ENCODE assay signal across 15 cellular contexts in genomic region chr6:169787797-169788196, GRCh38. TPM values are rescaled to one million over a fixed set of nuclear protein-coding genes. Genes with fewer than 3 reads are reported as not detected.
A peak's percentile ranks its signal among the peaks of the same experiment; 100 is the strongest.
DNase-seq lines count a peak whose midpoint lies in the region; ATAC-seq and TF ChIP-seq lines count a peak whose summit lies in the region.
"Had no signal": no experiment of that assay in that cellular context is flagged by ENCODE, and none has a peak within 500 bp of the region (broad histone marks: within the 10 kb centered on the region; RNA-seq: fewer than 3 reads in every experiment).

No MANE protein-coding gene starts in this region.

- H2BK5ac ChIP-seq in H9 (ENCODE audit: insufficient read length, low read length), result no peak overlapping the region

- H3K4me3 ChIP-seq in Peyer's patch, result no peak overlapping the region
- H3K4me3 ChIP-seq: A549, GM12878 had no signal

- no peaks in the 10 kb centered on the region for H3K4me1 ChIP-seq in H9 (ENCODE audit: insufficient read depth, low read length)
- H3K4me1 ChIP-seq in Peyer's patch, result peaks cover 0 to 16% (median 2%) of the 10 kb centered on the region in 4 donors
- H3K4me1 ChIP-seq: BE2C had no signal

- H3K4me3 Mint-ChIP-seq in H9 (no peak overlapping the region; a peak in 1 of 5 replicates), type B pancreatic cell (no peak overlapping the region)
- H3K4me3 Mint-ChIP-seq: CD4-positive, alpha-beta memory T cell had no signal

- no peak overlapping the region for H3K23ac ChIP-seq in H9 (ENCODE audit: insufficient read length, low read depth, low read length)

- H3T11ph ChIP-seq in H9 (ENCODE audit: low read length), result no peak overlapping the region

- no peak overlapping the region for H2BK12ac ChIP-seq in H9 (ENCODE audit: insufficient read length, low read depth, low read length)

- H3K27me3 Mint-ChIP-seq in H9 (ENCODE audit: low read depth), result peaks cover 41% of the 10 kb centered on the region
- H3K27me3 Mint-ChIP-seq in type B pancreatic cell, result peaks cover 5% of the 10 kb centered on the region

- no peak for TF ChIP-seq CTCF in H9 (conservative IDR thresholded peaks at IDR 0.05)
- TF ChIP-seq CTCF in Peyer's patch (IDR thresholded peaks at IDR 0.05), result no peak
- TF ChIP-seq CTCF in type B pancreatic cell (conservative IDR thresholded peaks at IDR 0.05), result no peak

- no peaks in the 10 kb centered on the region for H3K79me1 ChIP-seq in H9 (ENCODE audit: insufficient read depth, low read depth, low read length, poor library complexity, severe bottlenecking)

- no peak overlapping the region for H3K4me2 ChIP-seq in H9 (ENCODE audit: insufficient read depth, insufficient read length, low read length)
- H3K4me2 ChIP-seq: A549 had no signal

- H4K91ac ChIP-seq in H9 (ENCODE audit: insufficient read length, low read depth, low read length), result no peak overlapping the region

- no peak overlapping the region for H2BK20ac ChIP-seq in H9 (ENCODE audit: low read depth, low read length, poor library complexity, severe bottlenecking)

- peaks cover 20 to 23% of the 10 kb centered on the region in 2 experiments for H3K4me1 Mint-ChIP-seq in H9
- peaks cover 14% of the 10 kb centered on the region for H3K4me1 Mint-ChIP-seq in type B pancreatic cell (ENCODE audit: unreplicated experiment)

- H4K5ac ChIP-seq in H9 (ENCODE audit: insufficient read length, low read depth, low read length), result no peak overlapping the region

- no peak overlapping the region for H2BK120ac ChIP-seq in H9 (ENCODE audit: low read depth, low read length, poor library complexity, severe bottlenecking)

- H4K20me1 ChIP-seq in H9 (ENCODE audit: control insufficient read depth, insufficient read depth, insufficient read length), result no peaks in the 10 kb centered on the region

- H3K27ac ChIP-seq in H9 (ENCODE audit: insufficient read length, low read depth, low read length) (no peak overlapping the region), Peyer's patch (no peak overlapping the region)
- H3K27ac ChIP-seq: A549, C4-2B, HL-60 had no signal

- H3K4ac ChIP-seq in H9 (ENCODE audit: low read depth, low read length), result no peak overlapping the region

- no peak overlapping the region for H3K56ac ChIP-seq in H9 (ENCODE audit: insufficient read length, low read depth, low read length)

- H3K79me2 ChIP-seq in H9 (ENCODE audit: insufficient read depth, low read length), result no peaks in the 10 kb centered on the region

- H3K27ac Mint-ChIP-seq in H9, result no peak overlapping the region
- no peak overlapping the region for H3K27ac Mint-ChIP-seq in type B pancreatic cell
- H3K27ac Mint-ChIP-seq: CD4-positive, alpha-beta memory T cell had no signal

- H3K36me3 Mint-ChIP-seq in H9 (ENCODE audit: insufficient read depth in 1 of 3, low read depth in 3 of 3), result peaks cover 6 to 10% (median 6%) of the 10 kb centered on the region in 3 experiments
- H3K36me3 Mint-ChIP-seq in type B pancreatic cell, result peaks cover 8% of the 10 kb centered on the region

- no peak overlapping the region for H2AFZ ChIP-seq in H9 (ENCODE audit: low read length)

- peak; percentile 2 for DNase-seq in H9
- peak in 2 of 3 donors; percentile 16 to 18 for DNase-seq in Peyer's patch
- DNase-seq in left lobe of liver (ENCODE audit: low spot score), result peak; percentile 19
- DNase-seq in type B pancreatic cell (ENCODE audit: extremely low spot score, unreplicated experiment), result peak; percentile 42
- no peak for DNase-seq in mucosa of gallbladder (ENCODE audit: low spot score)
- no peak for DNase-seq in NCI-H446 (lab: John Stamatoyannopoulos, UW)
- DNase-seq: BE2C; CD4-positive, alpha-beta memory T cell; DMS79; HCEC 1CT had no signal

- H2AK5ac ChIP-seq in H9 (ENCODE audit: insufficient read length, low read length), result no peak overlapping the region

- no peak overlapping the region for H2BK15ac ChIP-seq in H9 (ENCODE audit: low read depth, low read length)

- no peak overlapping the region for H3K9ac ChIP-seq in H9 (ENCODE audit: extremely low read depth, insufficient read length, low read length)

- H3K27me3 ChIP-seq in H9 (ENCODE audit: insufficient read depth, low read length) (peaks cover 3% of the 10 kb centered on the region; the same call in 1 of the 2 replicates), Peyer's patch (no peaks in the 10 kb centered on the region)
- H3K27me3 ChIP-seq: BE2C had no signal

- H3K23me2 ChIP-seq in H9 (ENCODE audit: insufficient read length, low read depth, low read length, poor library complexity, severe bottlenecking), result peaks cover 4% of the 10 kb centered on the region

- H4K8ac ChIP-seq in H9 (replicated peaks; ENCODE audit: insufficient read length, low read depth, low read length), result no peak overlapping the region

- H3K9me3 ChIP-seq in H9 (ENCODE audit: control insufficient read depth, low read depth, low read length) (no peaks in the 10 kb centered on the region), Peyer's patch (no peaks in the 10 kb centered on the region)
- H3K9me3 ChIP-seq: A549, BE2C had no signal

- no peak overlapping the region for H3K14ac ChIP-seq in H9 (ENCODE audit: insufficient read depth, low read length)

- WGBS in H9 (ENCODE audit: extremely low coverage, insufficient read length, low lambda C conversion rate), result no CpG with 5 or more reads among the region's 7 CpGs

- no peaks in the 10 kb centered on the region for H3K36me3 ChIP-seq in Peyer's patch
- H3K36me3 ChIP-seq: BE2C had no signal

- TF ChIP-seq POLR2A in Peyer's patch (IDR thresholded peaks at IDR 0.05), result no peak

- ATAC-seq in left lobe of liver, result no peak
- ATAC-seq in GM21423 (IDR thresholded peaks at IDR 0.05; ENCODE audit: unreplicated experiment), result no peak
- ATAC-seq: A549, GM12878 had no signal

- H3K9me3 Mint-ChIP-seq in H9, result peaks cover 0 to 1% of the 10 kb centered on the region in 2 experiments; a peak in 1 of 5 replicates
- no peaks in the 10 kb centered on the region for H3K9me3 Mint-ChIP-seq in type B pancreatic cell
- H3K9me3 Mint-ChIP-seq: CD4-positive, alpha-beta memory T cell had no signal

- no peak overlapping the region for H3K18ac ChIP-seq in H9 (ENCODE audit: insufficient read length, low read depth, low read length)

RNA-seq across cellular contexts. Expression of gene ERMARD, which starts 36.4 kb away (rescaled TPM):
- total RNA-seq in H9 (2021), result 11.7 and 13.6 TPM in 2 replicates
- 10 to 100 TPM; 21.7 to 82.5 (median 32.6) TPM for total RNA-seq in Peyer's patch
- total RNA-seq in left lobe of liver, result 16.3 TPM
- 18.6 and 32.1 TPM in 2 replicates for total RNA-seq in type B pancreatic cell (ENCODE audit: low replicate concordance)
- total RNA-seq in mucosa of gallbladder, result 18.7 TPM

RNA-seq across cellular contexts. Expression of gene DYNLT2, which starts 36.4 kb away (rescaled TPM):
- total RNA-seq in H9 (2021), result 1.3 and 1.8 TPM in 2 replicates
- 1 to 10 TPM; 3.9 to 6.0 (median 4.0) TPM for total RNA-seq in Peyer's patch
- 0.60 TPM for total RNA-seq in left lobe of liver
- 2.1 and 2.6 TPM in 2 replicates for total RNA-seq in type B pancreatic cell (ENCODE audit: low replicate concordance)
- total RNA-seq in mucosa of gallbladder, result 1.5 TPM

Comparison
In these comparisons a context has a peak if more than half of its experiments do, and no peak if none do; other contexts are left out.
1. DNase-seq: peak in H9 (single experiment), Peyer's patch (2 of 3), left lobe of liver (single experiment) and type B pancreatic cell (single experiment); none in mucosa of gallbladder (single experiment) and NCI-H446 (0 of 2).